In the genomic region with DNA sequence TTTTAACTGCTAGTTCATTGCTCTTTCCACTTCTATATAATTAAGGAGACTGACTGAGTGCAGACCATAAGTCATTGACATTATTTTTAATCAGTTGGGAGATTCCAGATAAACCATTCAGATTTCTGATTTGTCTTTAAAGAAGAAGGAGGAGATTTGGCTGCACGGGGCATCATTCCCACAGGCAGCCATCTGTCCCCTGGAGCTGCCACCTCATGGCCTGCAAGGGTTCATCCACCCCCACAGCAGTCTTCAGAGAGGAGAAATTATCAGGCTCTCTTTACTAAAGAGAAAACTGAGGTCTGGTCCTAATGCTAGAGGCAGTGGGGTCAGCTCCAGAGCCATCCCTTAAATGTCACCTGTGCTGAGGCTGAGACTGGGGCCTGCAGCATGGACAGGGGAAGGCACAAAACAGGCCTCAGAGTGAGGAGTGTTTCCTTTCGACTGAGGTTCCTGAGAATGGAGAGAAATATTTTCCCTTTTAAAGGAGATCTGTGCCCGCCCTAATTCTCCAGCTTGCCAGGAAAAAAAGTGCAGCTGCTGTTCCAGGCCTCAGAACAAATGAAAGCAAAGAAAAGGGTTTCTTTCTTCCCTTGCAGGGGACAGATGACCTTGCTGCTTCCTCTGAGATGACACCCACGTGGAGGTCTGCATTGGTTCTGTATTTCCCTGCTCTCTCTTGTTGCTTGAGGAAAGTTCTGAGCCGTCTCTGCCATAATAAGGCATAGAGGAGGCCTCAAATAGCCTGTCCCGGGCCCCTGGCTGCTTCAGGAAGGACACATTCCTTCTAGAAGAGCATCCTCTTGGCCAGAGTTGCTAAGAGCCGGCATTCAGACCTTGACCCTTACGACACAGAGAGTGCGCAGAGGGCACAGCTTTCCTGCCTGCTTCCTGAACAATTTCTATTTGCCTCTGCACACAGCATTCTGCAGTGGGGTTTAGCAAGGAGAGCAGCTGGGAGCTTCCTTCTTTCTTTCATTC, we compare ENCODE assay signal across 11 cellular contexts.
A peak's percentile ranks its signal among the peaks of the same experiment; 100 is the strongest.
DNase-seq lines count a peak whose midpoint lies in the region.
"Had no signal": no experiment of that assay in that cellular context is flagged by ENCODE, and none has a peak within 500 bp of the region (broad histone marks: within the 10 kb centered on the region; RNA-seq: fewer than 3 reads in every experiment).

No MANE protein-coding gene starts in this region.

- no peak overlapping the region for H3K23ac ChIP-seq in mesenchymal stem cell (ENCODE audit: low read length in 2 of 2)

- no peak overlapping the region for H4K91ac ChIP-seq in mesenchymal stem cell (ENCODE audit: low read length)

- no peaks in the 10 kb centered on the region for H3K9me3 ChIP-seq in mesenchymal stem cell (ENCODE audit: control insufficient read depth, low read length)

- H3K79me1 ChIP-seq in mesenchymal stem cell (replicated peaks; ENCODE audit: low read length, poor library complexity, severe bottlenecking): no peaks in the 10 kb centered on the region

- H2BK12ac ChIP-seq in mesenchymal stem cell (ENCODE audit: low read length in 2 of 2): peak overlapping the region in 1 of 2 experiments; percentile 80

- peak overlapping the region in 1 of 2 experiments; percentile 50 for H3K18ac ChIP-seq in mesenchymal stem cell (ENCODE audit: low read depth in 1 of 2, low read length in 2 of 2)

- no peak overlapping the region for H3K4me3 ChIP-seq in mesenchymal stem cell (ENCODE audit: insufficient read depth in 1 of 2, low read depth in 1 of 2, low read length in 2 of 2)

- H3K14ac ChIP-seq in mesenchymal stem cell (ENCODE audit: low read length in 2 of 2): peak overlapping the region in 1 of 2 experiments; percentile 18

- H2AK5ac ChIP-seq in mesenchymal stem cell (ENCODE audit: low read length, severe bottlenecking): peak overlapping the region; percentile 82

- no peaks in the 10 kb centered on the region for H3K36me3 ChIP-seq in mesenchymal stem cell (ENCODE audit: control insufficient read depth in 1 of 2, insufficient read depth in 2 of 2, low read depth in 1 of 2, low read length in 2 of 2)

- no peak overlapping the region for H3K9ac ChIP-seq in mesenchymal stem cell (ENCODE audit: low read length)

- no peak overlapping the region for H3K4me2 ChIP-seq in mesenchymal stem cell (ENCODE audit: low read length, poor library complexity, severe bottlenecking)

- H3K4me1 ChIP-seq in mesenchymal stem cell (ENCODE audit: control insufficient read depth, insufficient read depth, low read depth, low read length): peaks cover 25% of the 10 kb centered on the region

- H2BK5ac ChIP-seq in mesenchymal stem cell (ENCODE audit: low read depth, low read length, poor library complexity, severe bottlenecking): peak overlapping the region; percentile 49

- H4K8ac ChIP-seq in mesenchymal stem cell (ENCODE audit: low read length): no peak overlapping the region

- H2BK120ac ChIP-seq in mesenchymal stem cell (ENCODE audit: low read depth, low read length): peak overlapping the region; percentile 43

- H2AFZ ChIP-seq in mesenchymal stem cell (ENCODE audit: low read depth, low read length): no peak overlapping the region

- no peak overlapping the region for H3K4ac ChIP-seq in mesenchymal stem cell (ENCODE audit: low read depth in 1 of 2, low read length in 2 of 2)

- peak; percentile 9 for DNase-seq in NCI-H69 (lab: John Stamatoyannopoulos, UW)
- peak; percentile 36 for DNase-seq in dermis blood vessel endothelial cell
- no peak for DNase-seq in mesenchymal stem cell
- peak; percentile 47 for DNase-seq in superior temporal gyrus (ENCODE audit: extremely low spot score)
- no peak for DNase-seq in ureter (ENCODE audit: low spot score)
- DNase-seq in activated gamma-delta T cell (lab: John Stamatoyannopoulos, UW): no peak
- no peak for DNase-seq in activated T-cell treated with anti-CD3 and anti-CD28 coated beads for 4 hours
- DNase-seq in OCI-M1 (lab: John Stamatoyannopoulos, UW): no peak
- DNase-seq: DMS153, NCI-H187 treated with DMSO at 0.1 percent for 48 hours, RPMI8226 had no signal

- no peak overlapping the region for H2BK15ac ChIP-seq in mesenchymal stem cell (ENCODE audit: low read depth, poor library complexity, severe bottlenecking)

- peak overlapping the region; percentile 83 for H3K27ac ChIP-seq in mesenchymal stem cell (ENCODE audit: low read length, poor library complexity, severe bottlenecking)

- peaks cover 18 to 37% of the 10 kb centered on the region in 2 experiments for H3K27me3 ChIP-seq in mesenchymal stem cell (ENCODE audit: control insufficient read depth in 1 of 2, insufficient read depth in 1 of 2, low read length in 2 of 2)

- 36% methylated on average over 9 of the region's 9 CpGs for WGBS in mesenchymal stem cell

Comparison
In these comparisons a context has a peak if more than half of its experiments do, and no peak if none do; other contexts are left out.
1. DNase-seq: peak in NCI-H69 (single experiment), dermis blood vessel endothelial cell (single experiment) and superior temporal gyrus (single experiment); none in mesenchymal stem cell (single experiment), ureter (single experiment), activated gamma-delta T cell (single experiment), activated T-cell treated with anti-CD3 and anti-CD28 coated beads for 4 hours (single experiment) and OCI-M1 (single experiment).